In the genomic region with DNA sequence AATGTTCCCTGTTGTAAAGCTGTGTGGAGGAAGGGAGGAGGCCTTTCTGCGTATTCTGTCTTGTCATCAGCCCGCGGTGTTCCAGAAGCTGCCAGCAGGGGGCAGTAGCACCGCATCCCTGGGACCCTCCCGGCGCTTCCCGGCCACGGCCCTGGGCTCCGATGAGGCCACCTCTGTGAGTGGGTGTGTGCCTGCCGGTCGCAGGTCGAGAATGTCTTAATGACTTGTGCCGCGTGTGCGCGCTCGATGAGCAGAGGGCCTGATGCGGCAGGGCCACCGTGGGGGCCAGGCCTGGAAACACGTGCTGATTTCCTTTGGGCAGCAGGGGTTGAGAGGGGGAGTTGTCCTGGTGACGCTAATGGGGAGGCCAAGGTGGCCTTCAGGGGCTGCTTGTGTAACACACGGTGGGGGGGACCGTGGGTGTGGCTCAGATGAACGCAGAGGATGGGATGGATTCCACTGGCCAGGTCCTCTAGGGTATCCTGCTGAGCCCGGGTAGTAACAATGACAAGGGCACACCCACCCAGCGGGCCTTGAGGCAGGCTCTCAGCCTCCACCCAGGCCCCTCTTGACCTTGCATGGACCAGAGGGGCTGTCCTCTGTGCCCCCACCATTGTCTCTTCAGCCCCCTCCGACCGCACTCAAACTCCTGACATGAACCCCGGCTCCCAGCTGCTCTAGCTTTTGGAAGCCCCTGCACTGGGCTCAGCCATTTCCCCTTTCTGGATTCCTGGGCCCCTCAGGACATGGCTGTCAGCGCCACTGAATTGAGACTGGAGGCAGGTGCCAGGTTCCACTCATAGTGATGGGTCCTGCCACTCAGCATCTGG, we compare ENCODE assay signal across 7 cellular contexts.
DNase-seq lines count a peak whose midpoint lies in the region; ATAC-seq, FAIRE-seq and TF ChIP-seq lines count a peak whose summit lies in the region.

No MANE protein-coding gene starts in this region.

- H3K27ac ChIP-seq in SU-DHL-6 (ENCODE audit: low read depth, low read length), result no peak overlapping the region
- no peak overlapping the region for H3K27ac ChIP-seq in HepG2 (ENCODE audit: extremely low read length, insufficient read depth, low read length)

- DNase-seq in GM06990 (ENCODE audit: extremely low read depth, insufficient read length) (peak; percentile 33), LNCaP clone FGC (ENCODE audit: low read depth) (peak; percentile 13), cerebellar cortex (ENCODE audit: low spot score) (peak; percentile 49), HepG2 (ENCODE audit: low spot score) (peak; percentile 10)
- DNase-seq in stimulated activated CD8-positive, alpha-beta memory T cell treated with anti-CD3 and anti-CD28 coated beads, Interleukin-2, amount 100 ng/mL, for 48 hours (ENCODE audit: low read depth in 2 of 2), result peak; percentile 49 to 56

- no peak for TF ChIP-seq POLR2A in HepG2 (IDR thresholded peaks at IDR 0.05; ENCODE audit: insufficient read depth in 1 of 2, low read depth in 2 of 2, low read length in 2 of 2)

- no peak overlapping the region for H3K4me2 ChIP-seq in SU-DHL-6 (ENCODE audit: low read depth, low read length, poor library complexity, severe bottlenecking)
- no peak overlapping the region; the same call in 1 of the 2 replicates for H3K4me2 ChIP-seq in HepG2 (ENCODE audit: low read depth, low read length)

- POLR2A ChIA-PET in HepG2 (lab: Yijun Ruan, JAX), result no interaction called here

- no peak for FAIRE-seq in HepG2 (lab: Jason Lieb, UNC)

- no peak overlapping the region for H3K9ac ChIP-seq in SU-DHL-6 (ENCODE audit: low read length)
- H3K9ac ChIP-seq in HepG2 (ENCODE audit: insufficient read depth, low read depth, low read length), result no peak overlapping the region

- H3K79me2 ChIP-seq in SU-DHL-6 (ENCODE audit: insufficient read depth, low read length) (no peaks in the 10 kb centered on the region), HepG2 (ENCODE audit: insufficient read depth, low read length) (no peaks in the 10 kb centered on the region)

- ATAC-seq in HepG2 (peak; percentile 82), GM18519 (IDR thresholded peaks at IDR 0.05; ENCODE audit: low FRiP score, unreplicated experiment) (no peak)

- no peaks in the 10 kb centered on the region for H3K36me3 ChIP-seq in GM06990 (ENCODE audit: control insufficient read depth, insufficient read depth, low read length)
- H3K36me3 ChIP-seq in SU-DHL-6 (ENCODE audit: low read length), result no peaks in the 10 kb centered on the region
- H3K36me3 ChIP-seq in HepG2 (replicated peaks in 1 of 2; ENCODE audit: control insufficient read depth in 1 of 2, insufficient read depth in 2 of 2, low read length in 2 of 2), result no peaks in the 10 kb centered on the region

- H3K9me3 ChIP-seq in SU-DHL-6 (ENCODE audit: insufficient read depth, low read length) (no peaks in the 10 kb centered on the region), HepG2 (ENCODE audit: low read length) (no peaks in the 10 kb centered on the region)

- BruUV-seq in HepG2 (replicated peaks; lab: Mats Ljungman, UMichigan), result no TSS peak

- H3K27me3 ChIP-seq in GM06990 (replicated peaks; ENCODE audit: control insufficient read depth, insufficient read depth, low read length), result peaks cover 1% of the 10 kb centered on the region; the same call in 1 of the 2 replicates
- H3K27me3 ChIP-seq in SU-DHL-6 (ENCODE audit: low read length), result no peaks in the 10 kb centered on the region
- peaks cover 2 to 27% of the 10 kb centered on the region in 2 experiments; a peak in 3 of 5 replicates for H3K27me3 ChIP-seq in HepG2 (ENCODE audit: control insufficient read depth in 1 of 2, insufficient read depth in 2 of 2, low read length in 2 of 2)

- H3K9me2 ChIP-seq in SU-DHL-6 (replicated peaks; ENCODE audit: insufficient read depth, low read length), result no peaks in the 10 kb centered on the region

- in situ Hi-C loops in HepG2 (cut with HindIII; ENCODE audit: extremely low pct_ligation_motif_present, low pct_unique_long_range_greater_than_20kb), result loop anchor here (25.0 kb wide), 2 partner anchors 370 to 570 kb away; no protein-coding TSS in a partner anchor

- H2AFZ ChIP-seq in SU-DHL-6 (ENCODE audit: low read depth, low read length, severe bottlenecking), result no peak overlapping the region
- no peak overlapping the region for H2AFZ ChIP-seq in HepG2 (ENCODE audit: low read length)

- no peaks in the 10 kb centered on the region for H3K4me1 ChIP-seq in HepG2 (ENCODE audit: insufficient read depth, low read length)

- H4K20me1 ChIP-seq in SU-DHL-6 (ENCODE audit: low read depth, low read length), result no peaks in the 10 kb centered on the region
- no peaks in the 10 kb centered on the region for H4K20me1 ChIP-seq in HepG2 (ENCODE audit: insufficient read depth, low read length)

- no peaks in the 10 kb centered on the region for H3F3A ChIP-seq in SU-DHL-6 (ENCODE audit: insufficient read depth)

- TF ChIP-seq EP300 in HepG2 (IDR thresholded peaks at IDR 0.05; ENCODE audit: low read depth in 2 of 2, low read length in 2 of 2) (no peak), HepG2 (CRISPR knock-in tag; IDR thresholded peaks at IDR 0.05; ENCODE audit: borderline replicate concordance) (no peak)

- H3K4me3 ChIP-seq in GM06990 (replicated peaks; ENCODE audit: low read depth, low read length), result no peak overlapping the region
- no peak overlapping the region for H3K4me3 ChIP-seq in LNCaP clone FGC (ENCODE audit: low read depth, low read length)
- no peak overlapping the region for H3K4me3 ChIP-seq in SU-DHL-6 (ENCODE audit: insufficient read depth, low read length, poor library complexity, severe bottlenecking)
- H3K4me3 ChIP-seq in HepG2 (replicated peaks in 1 of 3; ENCODE audit: insufficient read depth in 1 of 3, low read depth in 2 of 3, low read length in 3 of 3), result no peak overlapping the region

- CTCF ChIA-PET in HepG2 (lab: Yijun Ruan, JAX; ENCODE audit: low intra/inter-chr PET ratio, low total read pairs), result no interaction called here

- TF ChIP-seq CTCF in GM06990 (IDR thresholded peaks at IDR 0.05; ENCODE audit: insufficient read depth, low read length, poor library complexity, severe bottlenecking) (peak; percentile 91), LNCaP clone FGC (IDR thresholded peaks at IDR 0.05; ENCODE audit: control insufficient read depth, extremely low read depth, insufficient read depth) (peak; percentile 96), SU-DHL-6 (IDR thresholded peaks at IDR 0.05; ENCODE audit: insufficient read depth, low read length, poor library complexity, severe bottlenecking) (peak; percentile 78), HepG2 (CRISPR knock-in tag; IDR thresholded peaks at IDR 0.05) (peak; percentile 85)

- intact Hi-C loops in HepG2 (cut with micrococcal nuclease; ENCODE audit: unreplicated experiment), result no loop called here

- peak; percentile 45; the same call in 1 of the 2 replicates for TF ChIP-seq RAD21 in HepG2 (CRISPR knock-in tag; IDR thresholded peaks at IDR 0.05)

- 26% methylated on average over 14 of the region's 30 CpGs for WGBS in HepG2 (ENCODE audit: low lambda C conversion rate)

TF ChIP-seq in HepG2, 621 proteins besides CTCF, POLR2A, EP300 and RAD21 (continues in another document):
- no peak for TF ChIP-seq ZNF335 (CRISPR knock-in tag; IDR thresholded peaks at IDR 0.05)
- TF ChIP-seq, protein P1, sequence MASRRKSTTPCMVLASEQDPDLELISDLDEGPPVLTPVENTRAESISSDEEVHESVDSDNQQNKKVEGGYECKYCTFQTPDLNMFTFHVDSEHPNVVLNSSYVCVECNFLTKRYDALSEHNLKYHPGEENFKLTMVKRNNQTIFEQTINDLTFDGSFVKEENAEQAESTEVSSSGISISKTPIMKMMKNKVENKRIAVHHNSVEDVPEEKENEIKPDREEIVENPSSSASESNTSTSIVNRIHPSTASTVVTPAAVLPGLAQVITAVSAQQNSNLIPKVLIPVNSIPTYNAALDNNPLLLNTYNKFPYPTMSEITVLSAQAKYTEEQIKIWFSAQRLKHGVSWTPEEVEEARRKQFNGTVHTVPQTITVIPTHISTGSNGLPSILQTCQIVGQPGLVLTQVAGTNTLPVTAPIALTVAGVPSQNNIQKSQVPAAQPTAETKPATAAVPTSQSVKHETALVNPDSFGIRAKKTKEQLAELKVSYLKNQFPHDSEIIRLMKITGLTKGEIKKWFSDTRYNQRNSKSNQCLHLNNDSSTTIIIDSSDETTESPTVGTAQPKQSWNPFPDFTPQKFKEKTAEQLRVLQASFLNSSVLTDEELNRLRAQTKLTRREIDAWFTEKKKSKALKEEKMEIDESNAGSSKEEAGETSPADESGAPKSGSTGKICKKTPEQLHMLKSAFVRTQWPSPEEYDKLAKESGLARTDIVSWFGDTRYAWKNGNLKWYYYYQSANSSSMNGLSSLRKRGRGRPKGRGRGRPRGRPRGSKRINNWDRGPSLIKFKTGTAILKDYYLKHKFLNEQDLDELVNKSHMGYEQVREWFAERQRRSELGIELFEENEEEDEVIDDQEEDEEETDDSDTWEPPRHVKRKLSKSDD (CRISPR knock-in tag; IDR thresholded peaks at IDR 0.05; ENCODE audit: low read depth), result no peak
- TF ChIP-seq, protein P2, sequence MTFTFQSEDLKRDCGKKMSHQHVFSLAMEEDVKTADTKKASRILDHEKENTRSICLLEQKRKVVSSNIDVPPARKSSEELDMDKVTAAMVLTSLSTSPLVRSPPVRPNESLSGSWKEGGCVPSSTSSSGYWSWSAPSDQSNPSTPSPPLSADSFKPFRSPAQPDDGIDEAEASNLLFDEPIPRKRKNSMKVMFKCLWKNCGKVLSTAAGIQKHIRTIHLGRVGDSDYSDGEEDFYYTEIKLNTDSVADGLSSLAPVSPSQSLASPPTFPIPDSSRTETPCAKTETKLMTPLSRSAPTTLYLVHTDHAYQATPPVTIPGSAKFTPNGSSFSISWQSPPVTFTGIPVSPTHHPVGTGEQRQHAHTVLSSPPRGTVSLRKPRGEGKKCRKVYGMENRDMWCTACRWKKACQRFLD (CRISPR knock-in tag; IDR thresholded peaks at IDR 0.05; ENCODE audit: borderline replicate concordance), result no peak
- peak; percentile 23; the same call in 1 of the 2 replicates for TF ChIP-seq SALL1 (CRISPR knock-in tag; IDR thresholded peaks at IDR 0.05)
- TF ChIP-seq, protein P3, sequence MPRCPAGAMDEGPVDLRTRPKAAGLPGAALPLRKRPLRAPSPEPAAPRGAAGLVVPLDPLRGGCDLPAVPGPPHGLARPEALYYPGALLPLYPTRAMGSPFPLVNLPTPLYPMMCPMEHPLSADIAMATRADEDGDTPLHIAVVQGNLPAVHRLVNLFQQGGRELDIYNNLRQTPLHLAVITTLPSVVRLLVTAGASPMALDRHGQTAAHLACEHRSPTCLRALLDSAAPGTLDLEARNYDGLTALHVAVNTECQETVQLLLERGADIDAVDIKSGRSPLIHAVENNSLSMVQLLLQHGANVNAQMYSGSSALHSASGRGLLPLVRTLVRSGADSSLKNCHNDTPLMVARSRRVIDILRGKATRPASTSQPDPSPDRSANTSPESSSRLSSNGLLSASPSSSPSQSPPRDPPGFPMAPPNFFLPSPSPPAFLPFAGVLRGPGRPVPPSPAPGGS (CRISPR knock-in tag; IDR thresholded peaks at IDR 0.05), result no peak
- TF ChIP-seq ZZZ3 (CRISPR knock-in tag; IDR thresholded peaks at IDR 0.05; ENCODE audit: borderline replicate concordance), result no peak
